Comparison of ENCODE assay signal across 9 cellular contexts in genomic region chr16:85157813-85158701, GRCh38. TPM values are rescaled to one million over a fixed set of nuclear protein-coding genes. Genes with fewer than 3 reads are reported as not detected.
DNase-seq lines count a peak whose midpoint lies in the region; ATAC-seq lines count a peak whose summit lies in the region.
"Had no signal": no experiment of that assay in that cellular context is flagged by ENCODE, and none has a peak within 500 bp of the region (broad histone marks: within the 10 kb centered on the region; RNA-seq: fewer than 3 reads in every experiment).

No MANE protein-coding gene starts in this region.

- peak overlapping the region; percentile 77 for H3K27ac ChIP-seq in right cardiac atrium (ENCODE audit: low read length)

- POLR2A ChIA-PET in activated CD4-positive, alpha-beta T cell treated with anti-CD3 and anti-CD28 coated beads for 36 hours (lab: Charles Lee), result no interaction called here

- no peaks in the 10 kb centered on the region for H3K36me3 Mint-ChIP-seq in activated CD4-positive, alpha-beta T cell treated with anti-CD3 and anti-CD28 coated beads for 36 hours (ENCODE audit: low read depth)
- H3K36me3 Mint-ChIP-seq in T-helper 17 cell (ENCODE audit: low read depth), result peaks cover 12% of the 10 kb centered on the region

- CTCF ChIA-PET in activated CD4-positive, alpha-beta T cell treated with anti-CD3 and anti-CD28 coated beads for 36 hours (lab: Charles Lee), result interaction anchor here (1.8 to 2.2 kb wide), 3 partner anchors 9 to 173 kb away, joined by 4 to 7 read pairs (median 5); no protein-coding TSS in a partner anchor

- ATAC-seq in activated CD4-positive, alpha-beta T cell treated with anti-CD3 and anti-CD28 coated beads for 36 hours, result peak; percentile 87
- peak; percentile 59 for ATAC-seq in T-helper 17 cell
- ATAC-seq in right cardiac atrium, result peak; percentile 27 to 36
- no peak for ATAC-seq in HG03439 (IDR thresholded peaks at IDR 0.05; ENCODE audit: unreplicated experiment)
- ATAC-seq in HG02938 (IDR thresholded peaks at IDR 0.05; ENCODE audit: unreplicated experiment), result no peak
- no peak for ATAC-seq in HG03442 (IDR thresholded peaks at IDR 0.05; ENCODE audit: unreplicated experiment)

- H3K27me3 Mint-ChIP-seq in activated CD4-positive, alpha-beta T cell treated with anti-CD3 and anti-CD28 coated beads for 36 hours, result no peaks in the 10 kb centered on the region
- H3K27me3 Mint-ChIP-seq in T-helper 17 cell, result peaks cover 12% of the 10 kb centered on the region

- H3K27me3 ChIP-seq in right cardiac atrium (ENCODE audit: control insufficient read depth, insufficient read depth), result no peaks in the 10 kb centered on the region

- WGBS in right cardiac atrium, result 53% methylated on average over 19 of the region's 19 CpGs

- H3K4me1 Mint-ChIP-seq in activated CD4-positive, alpha-beta T cell treated with anti-CD3 and anti-CD28 coated beads for 36 hours, result peaks cover 15% of the 10 kb centered on the region
- H3K4me1 Mint-ChIP-seq in T-helper 17 cell, result peaks cover 9% of the 10 kb centered on the region

- peaks cover 13% of the 10 kb centered on the region for H3K4me1 ChIP-seq in right cardiac atrium (ENCODE audit: control insufficient read depth, insufficient read depth, low read length)

- H3K9me3 ChIP-seq in T-helper 17 cell (ENCODE audit: control insufficient read depth, low read length, poor library complexity, severe bottlenecking) (no peaks in the 10 kb centered on the region), right cardiac atrium (ENCODE audit: control insufficient read depth, low read length) (no peaks in the 10 kb centered on the region)

- H3K9me3 Mint-ChIP-seq in activated CD4-positive, alpha-beta T cell treated with anti-CD3 and anti-CD28 coated beads for 36 hours (ENCODE audit: low read depth), result no peaks in the 10 kb centered on the region

- peak overlapping the region; percentile 82 for H3K27ac Mint-ChIP-seq in activated CD4-positive, alpha-beta T cell treated with anti-CD3 and anti-CD28 coated beads for 36 hours
- H3K27ac Mint-ChIP-seq in T-helper 17 cell, result peak overlapping the region; percentile 86

- no peak overlapping the region for H3K4me3 ChIP-seq in right cardiac atrium (ENCODE audit: low read length)

- intact Hi-C loops in activated CD4-positive, alpha-beta T cell treated with anti-CD3 and anti-CD28 coated beads for 36 hours (cut with DNase I, micrococcal nuclease), result no loop called here
- intact Hi-C loops in right cardiac atrium (cut with DNase I), result no loop called here

- DNase-seq in activated CD4-positive, alpha-beta T cell treated with anti-CD3 and anti-CD28 coated beads for 36 hours, result peak; percentile 54
- no peak for DNase-seq in activated CD4-positive, alpha-beta T cell treated with anti-CD3 and anti-CD28 coated beads, Interleukin-2, amount 50 U/mL, for 4 hours
- no peak for DNase-seq in T-helper 17 cell
- peak in 2 of 3 donors; percentile 62 to 63 for DNase-seq in right cardiac atrium
- DNase-seq in stimulated activated CD8-positive, alpha-beta memory T cell treated with anti-CD3 and anti-CD28 coated beads, Interleukin-4, amount 100 ng/mL, for 48 hours, result peak; percentile 35

- H3K4me3 Mint-ChIP-seq in activated CD4-positive, alpha-beta T cell treated with anti-CD3 and anti-CD28 coated beads for 36 hours, result peak overlapping the region; percentile 53
- H3K4me3 Mint-ChIP-seq in T-helper 17 cell, result peak overlapping the region; percentile 94

RNA-seq across cellular contexts. Expression of gene CIBAR2, which starts 45.8 kb away (rescaled TPM):
- total RNA-seq in activated CD4-positive, alpha-beta T cell treated with anti-CD3 and anti-CD28 coated beads for 36 hours, result not detected
- total RNA-seq in T-helper 17 cell (not detected), right cardiac atrium (not detected)
- 0.09 TPM for polyA plus RNA-seq in right cardiac atrium
- total RNA-seq: urinary bladder had no signal
- polyA plus RNA-seq: urinary bladder had no signal

Comparison
In these comparisons a context has a peak if more than half of its experiments do, and no peak if none do; other contexts are left out.
1. DNase-seq: peak in activated CD4-positive, alpha-beta T cell treated with anti-CD3 and anti-CD28 coated beads for 36 hours (single experiment), right cardiac atrium (2 of 3) and stimulated activated CD8-positive, alpha-beta memory T cell treated with anti-CD3 and anti-CD28 coated beads, Interleukin-4, amount 100 ng/mL, for 48 hours (single experiment); none in activated CD4-positive, alpha-beta T cell treated with anti-CD3 and anti-CD28 coated beads, Interleukin-2, amount 50 U/mL, for 4 hours (0 of 2) and T-helper 17 cell (0 of 3).
2. ATAC-seq: peak in activated CD4-positive, alpha-beta T cell treated with anti-CD3 and anti-CD28 coated beads for 36 hours (single experiment), T-helper 17 cell (single experiment) and right cardiac atrium (2 of 2); none in HG03439 (single experiment), HG02938 (single experiment) and HG03442 (single experiment).